In the genomic region with DNA sequence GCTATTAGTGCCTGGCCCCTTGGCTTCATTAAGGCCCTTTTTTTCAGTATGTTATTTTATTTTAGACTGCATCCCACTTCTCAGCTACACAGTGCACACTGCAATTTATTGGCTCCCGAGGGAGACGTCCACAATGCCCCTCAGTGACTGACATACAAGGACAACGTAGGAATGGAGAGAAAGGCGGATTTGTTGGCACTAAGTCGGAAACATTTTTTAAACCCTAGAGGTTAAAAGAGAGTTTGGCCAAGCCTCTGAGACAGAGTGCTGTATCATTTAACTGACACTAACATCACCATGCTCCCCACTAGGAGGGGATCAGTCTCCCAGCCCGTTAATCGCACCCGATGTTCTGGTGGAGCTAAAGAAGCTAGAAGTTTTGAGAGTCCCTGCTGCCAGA, we compare ENCODE assay signal across 1 cellular context.
TF ChIP-seq lines count a peak whose summit lies in the region.

No MANE protein-coding gene starts in this region.

TF ChIP-seq in HEK293, 187 proteins besides CTCF, POLR2A, EP300 and RAD21 (continued from another document):
- TF ChIP-seq PRDM10 (tag by site-specific recombination; IDR thresholded peaks at IDR 0.05) (peak; percentile 45; the same call in 1 of the 2 replicates), SP2 (tag by site-specific recombination; IDR thresholded peaks at IDR 0.05) (no peak)
